Comparison of ENCODE assay signal across 16 cellular contexts in the genomic region with DNA sequence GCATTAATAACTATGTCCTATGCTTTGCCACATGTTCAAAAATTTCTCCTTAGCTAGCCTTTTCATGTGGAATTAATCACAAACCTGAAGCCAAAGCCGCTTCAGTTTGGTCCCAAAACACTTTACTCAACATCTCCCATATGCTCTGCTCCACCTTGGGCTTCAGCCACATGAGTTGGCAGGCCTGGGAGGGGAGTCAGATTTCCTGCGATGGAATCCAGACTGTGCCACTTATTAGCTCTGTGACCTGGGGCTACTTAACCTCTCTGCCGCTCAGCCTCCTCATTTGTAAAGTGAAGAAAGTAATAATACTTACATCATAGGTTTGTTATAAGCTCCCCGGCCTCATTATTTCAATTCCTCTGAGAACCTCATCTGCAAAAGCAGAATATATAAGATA.
A peak's percentile ranks its signal among the peaks of the same experiment; 100 is the strongest.
DNase-seq lines count a peak whose midpoint lies in the region; ATAC-seq and TF ChIP-seq lines count a peak whose summit lies in the region.
"Had no signal": no experiment of that assay in that cellular context is flagged by ENCODE, and none has a peak within 500 bp of the region (broad histone marks: within the 10 kb centered on the region; RNA-seq: fewer than 3 reads in every experiment).

No MANE protein-coding gene starts in this region.

- no peak overlapping the region for H3K4me3 ChIP-seq in fibroblast of mammary gland (ENCODE audit: control insufficient read depth, low read depth, low read length)
- H3K4me3 ChIP-seq: pancreas, spleen had no signal

- H3K9me3 Mint-ChIP-seq in mesothelial cell of epicardium = peaks cover 4% of the 10 kb centered on the region
- H3K9me3 Mint-ChIP-seq: activated T-cell treated with anti-CD3 and anti-CD28 coated beads, Interleukin-2, amount 50 U/mL, for 4 hours had no signal

- no peak overlapping the region for H3K4me3 Mint-ChIP-seq in mesothelial cell of epicardium
- H3K4me3 Mint-ChIP-seq: activated naive CD8-positive, alpha-beta T cell; activated T-cell treated with anti-CD3 and anti-CD28 coated beads, Interleukin-2, amount 50 U/mL, for 4 hours had no signal

- DNase-seq in DMS 273 (lab: John Stamatoyannopoulos, UW; ENCODE audit: unreplicated experiment) (peak; percentile 87), NCI-H2171 treated with DMSO at 0.1 percent for 48 hours (lab: John Stamatoyannopoulos, UW) (peak; percentile 86), fibroblast of mammary gland (ENCODE audit: low read depth) (peak; percentile 30), mesothelial cell of epicardium (ENCODE audit: low spot score in 2 of 2, unreplicated experiment in 2 of 2) (no peak)
- no peak for DNase-seq in stimulated activated CD4-positive, alpha-beta T cell treated with anti-CD3 and anti-CD28 coated beads, Interleukin-2, amount 100 ng/mL, for 24 hours
- DNase-seq: activated CD4-positive, alpha-beta T cell treated with anti-CD3 and anti-CD28 coated beads, Interleukin-2, amount 50 U/mL, for 48 hours; activated T-cell treated with anti-CD3 and anti-CD28 coated beads, Interleukin-2, amount 50 U/mL, for 4 hours; kidney glomerular epithelial cell; NCI-H526; pancreas; spleen; stimulated activated naive CD4-positive, alpha-beta T cell had no signal

- TF ChIP-seq CTCF in fibroblast of mammary gland (conservative IDR thresholded peaks at IDR 0.05; ENCODE audit: control insufficient read depth, insufficient read depth, low read depth, low read length) (no peak), mesothelial cell of epicardium (IDR thresholded peaks at IDR 0.05; ENCODE audit: unreplicated experiment) (no peak)

- no peak for ATAC-seq in GM21619 (IDR thresholded peaks at IDR 0.05; ENCODE audit: unreplicated experiment)
- no peak for ATAC-seq in HG02884 (IDR thresholded peaks at IDR 0.05; ENCODE audit: unreplicated experiment)
- no peak for ATAC-seq in GM21515 (IDR thresholded peaks at IDR 0.05; ENCODE audit: unreplicated experiment)
- ATAC-seq: activated T-cell treated with anti-CD3 and anti-CD28 coated beads, Interleukin-2, amount 50 U/mL, for 4 hours; pancreas had no signal

- H3K27me3 Mint-ChIP-seq in mesothelial cell of epicardium (ENCODE audit: low read depth) = peaks cover 3% of the 10 kb centered on the region

- no peaks in the 10 kb centered on the region for H3K36me3 Mint-ChIP-seq in mesothelial cell of epicardium
- H3K36me3 Mint-ChIP-seq: activated naive CD8-positive, alpha-beta T cell had no signal

- peaks cover 30% of the 10 kb centered on the region for H3K4me1 Mint-ChIP-seq in mesothelial cell of epicardium

- H3K27ac Mint-ChIP-seq in mesothelial cell of epicardium = peak overlapping the region; percentile 8
- H3K27ac Mint-ChIP-seq: activated naive CD8-positive, alpha-beta T cell had no signal

Comparison
In these comparisons a context has a peak if more than half of its experiments do, and no peak if none do; other contexts are left out.
1. DNase-seq: peak in DMS 273 (single experiment), NCI-H2171 treated with DMSO at 0.1 percent for 48 hours (single experiment) and fibroblast of mammary gland (single experiment); none in mesothelial cell of epicardium (0 of 2) and stimulated activated CD4-positive, alpha-beta T cell treated with anti-CD3 and anti-CD28 coated beads, Interleukin-2, amount 100 ng/mL, for 24 hours (0 of 2).